Comparison of ENCODE assay signal across 11 cellular contexts in genomic region chr2:109694190-109694589, GRCh38.
DNase-seq lines count a peak whose midpoint lies in the region; ATAC-seq and TF ChIP-seq lines count a peak whose summit lies in the region.
"Had no signal": no experiment of that assay in that cellular context is flagged by ENCODE, and none has a peak within 500 bp of the region (broad histone marks: within the 10 kb centered on the region; RNA-seq: fewer than 3 reads in every experiment).

No MANE protein-coding gene starts in this region.

- H3K4me1 ChIP-seq in HEK293 (ENCODE audit: control insufficient read depth, insufficient read depth, low read length) (peaks cover 6% of the 10 kb centered on the region; the same call in 1 of the 2 replicates), gastroesophageal sphincter (peaks cover 9 to 72% (median 29%) of the 10 kb centered on the region in 3 donors), prostate gland (replicated peaks) (peaks cover 23% of the 10 kb centered on the region), OCI-LY7 (ENCODE audit: insufficient read depth, low read length, poor library complexity, severe bottlenecking) (no peaks in the 10 kb centered on the region)

- H3K4me2 ChIP-seq in OCI-LY7 (ENCODE audit: low read length): no peak overlapping the region

- TF ChIP-seq POLR2A in gastroesophageal sphincter (IDR thresholded peaks at IDR 0.05): no peak
- no peak for TF ChIP-seq POLR2A in prostate gland (IDR thresholded peaks at IDR 0.05)

- H2AFZ ChIP-seq in OCI-LY7 (ENCODE audit: low read length): no peak overlapping the region

- peak; percentile 23 for DNase-seq in amniotic epithelial cell (ENCODE audit: low read depth)
- peak; percentile 24 for DNase-seq in prostate gland (ENCODE audit: low spot score)
- DNase-seq in stimulated activated CD4-positive, alpha-beta T cell treated with anti-CD3 and anti-CD28 coated beads, Interleukin-4, amount 100 ng/mL, for 4 hours: no peak
- DNase-seq in OCI-LY7 (ENCODE audit: low spot score): no peak
- no peak for DNase-seq in HuH-7 (ENCODE audit: low spot score)
- DNase-seq: left ventricle myocardium inferior, NCI-H526, Right ventricle myocardium superior had no signal

- CTCF ChIA-PET in HEK293 (lab: Yijun Ruan, JAX) (no interaction called here), OCI-LY7 (lab: Charles Lee; ENCODE audit: unreplicated experiment) (no interaction called here)

- H4K20me1 ChIP-seq in OCI-LY7 (ENCODE audit: insufficient read depth, low read length): no peaks in the 10 kb centered on the region

- H3K27ac ChIP-seq in HEK293 (ENCODE audit: extremely low read depth, low read depth, low read length) (no peak overlapping the region), gastroesophageal sphincter (peak overlapping the region; percentile 84 to 92 (median 90)), prostate gland (peak overlapping the region; percentile 84 to 87), OCI-LY7 (ENCODE audit: low read depth, low read length, poor library complexity, severe bottlenecking) (no peak overlapping the region)
- H3K27ac ChIP-seq: left ventricle myocardium inferior had no signal

- ATAC-seq in gastroesophageal sphincter (no peak), GM21529 (IDR thresholded peaks at IDR 0.05; ENCODE audit: unreplicated experiment) (no peak)

- H3K9me3 ChIP-seq in HEK293 (ENCODE audit: control insufficient read depth, insufficient read depth, low read depth, low read length): no peaks in the 10 kb centered on the region
- no peaks in the 10 kb centered on the region for H3K9me3 ChIP-seq in gastroesophageal sphincter
- no peaks in the 10 kb centered on the region for H3K9me3 ChIP-seq in prostate gland
- no peaks in the 10 kb centered on the region for H3K9me3 ChIP-seq in OCI-LY7 (ENCODE audit: low read length)

- intact Hi-C loops in prostate gland (cut with DNase I): no loop called here
- intact Hi-C loops in OCI-LY7 (cut with micrococcal nuclease; ENCODE audit: unreplicated experiment): no loop called here

- H3K27me3 ChIP-seq in gastroesophageal sphincter (no peaks in the 10 kb centered on the region), prostate gland (replicated peaks; ENCODE audit: insufficient read depth) (no peaks in the 10 kb centered on the region)

- BruUV-seq in OCI-LY7 (replicated peaks; lab: Mats Ljungman, UMichigan): no TSS peak

- 30 to 80% methylated on average over 1 to 2 of the region's 2 CpGs for WGBS in gastroesophageal sphincter (ENCODE audit: low coverage in 1 of 2), 2 donors
- 25% methylated on average over 2 of the region's 2 CpGs for WGBS in prostate gland

- H3K36me3 ChIP-seq in HEK293 (ENCODE audit: control insufficient read depth in 2 of 2, insufficient read depth in 1 of 2, low read length in 2 of 2): no peaks in the 10 kb centered on the region
- no peaks in the 10 kb centered on the region for H3K36me3 ChIP-seq in gastroesophageal sphincter
- H3K36me3 ChIP-seq in prostate gland: no peaks in the 10 kb centered on the region
- H3K36me3 ChIP-seq in OCI-LY7 (ENCODE audit: insufficient read depth, low read length): no peaks in the 10 kb centered on the region
- H3K36me3 ChIP-seq: left ventricle myocardium inferior had no signal

- no peaks in the 10 kb centered on the region for H3K79me2 ChIP-seq in OCI-LY7 (ENCODE audit: insufficient read depth, low read depth, low read length)

- TF ChIP-seq CTCF in HEK293 (tag by site-specific recombination; IDR thresholded peaks at IDR 0.05) (no peak), gastroesophageal sphincter (IDR thresholded peaks at IDR 0.05) (no peak), prostate gland (IDR thresholded peaks at IDR 0.05) (no peak), OCI-LY7 (conservative IDR thresholded peaks at IDR 0.05; ENCODE audit: low read length) (no peak)

- POLR2A ChIA-PET in HEK293 (lab: Yijun Ruan, JAX) (no interaction called here), OCI-LY7 (lab: Charles Lee) (no interaction called here)

- H3K9me2 ChIP-seq in OCI-LY7 (ENCODE audit: insufficient read depth, low read length): no peaks in the 10 kb centered on the region

- H3K4me3 ChIP-seq in HEK293 (ENCODE audit: low read depth, low read length) (no peak overlapping the region), gastroesophageal sphincter (no peak overlapping the region), prostate gland (no peak overlapping the region), OCI-LY7 (ENCODE audit: low read depth, low read length, poor library complexity, severe bottlenecking) (no peak overlapping the region)
- H3K4me3 ChIP-seq: left ventricle myocardium inferior had no signal

- TF ChIP-seq EP300 in gastroesophageal sphincter (IDR thresholded peaks at IDR 0.05): no peak

TF ChIP-seq in HEK293, 187 proteins besides CTCF, POLR2A, EP300 and RAD21:
- TF ChIP-seq ZNF658 (tag by site-specific recombination; IDR thresholded peaks at IDR 0.05) (no peak), ZNF600 (tag by site-specific recombination; IDR thresholded peaks at IDR 0.05) (0 out of 2 replicates have a peak, but pooled peaks have one; percentile 14), ZBTB20 (tag by site-specific recombination; IDR thresholded peaks at IDR 0.05) (no peak), HOXA7 (CRISPR knock-in tag; IDR thresholded peaks at IDR 0.05; ENCODE audit: borderline replicate concordance) (no peak), ZNF140 (tag by site-specific recombination; IDR thresholded peaks at IDR 0.05) (no peak), ZNF473 (tag by site-specific recombination; IDR thresholded peaks at IDR 0.05) (no peak), OVOL3 (tag by site-specific recombination; IDR thresholded peaks at IDR 0.05) (no peak), GLIS1 (tag by site-specific recombination; IDR thresholded peaks at IDR 0.05) (peak; percentile 64), ZBTB17 (tag by site-specific recombination; IDR thresholded peaks at IDR 0.05) (0 out of 2 replicates have a peak, but pooled peaks have one; percentile 30)
TF ChIP-seq in HEK293: peak in this region for 3.

Comparison
In these comparisons a context has a peak if more than half of its experiments do, and no peak if none do; other contexts are left out.
1. H3K27ac ChIP-seq: peak in gastroesophageal sphincter (4 of 4) and prostate gland (2 of 2); none in HEK293 (single experiment) and OCI-LY7 (single experiment).
2. DNase-seq: peak in amniotic epithelial cell (single experiment) and prostate gland (single experiment); none in stimulated activated CD4-positive, alpha-beta T cell treated with anti-CD3 and anti-CD28 coated beads, Interleukin-4, amount 100 ng/mL, for 4 hours (0 of 2), OCI-LY7 (single experiment) and HuH-7 (single experiment).